8 cellular contexts compared by ENCODE assay signal in the genomic region with DNA sequence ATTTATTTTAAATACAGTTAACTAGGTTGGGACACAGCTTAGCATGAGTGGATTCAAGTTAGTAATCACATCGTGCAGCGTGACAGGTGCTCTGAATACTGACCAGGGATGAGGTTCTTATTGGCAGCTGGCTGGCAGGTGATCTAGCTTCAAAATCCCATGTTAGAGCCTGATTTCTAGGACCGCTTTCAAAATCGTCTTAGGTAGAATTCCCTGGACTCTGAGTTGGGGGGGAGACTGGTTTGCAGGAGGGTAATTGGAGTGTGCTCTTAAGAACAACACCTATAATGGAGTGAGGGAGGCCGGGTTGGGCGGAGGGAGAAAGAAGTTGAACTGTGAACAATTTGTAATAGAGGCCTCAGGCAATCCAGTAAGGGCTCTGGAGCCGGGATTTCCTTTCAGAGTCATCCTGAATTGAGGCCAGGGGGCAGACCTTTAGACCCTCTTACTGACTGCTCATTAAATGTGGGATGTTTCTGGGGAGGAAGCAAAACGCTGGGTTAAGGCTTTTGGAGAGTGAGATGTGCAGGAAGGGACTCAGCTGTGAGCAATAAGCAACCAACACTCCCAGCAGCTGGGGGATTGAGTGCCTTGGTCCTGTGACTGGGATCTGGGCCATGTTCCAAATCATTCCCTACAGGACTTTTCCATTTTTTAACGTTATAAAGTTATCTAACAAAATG. TPM values are rescaled to one million over a fixed set of nuclear protein-coding genes. Genes with fewer than 3 reads are reported as not detected.
DNase-seq lines count a peak whose midpoint lies in the region; ATAC-seq lines count a peak whose summit lies in the region.

No MANE protein-coding gene starts in this region.

- no peaks in the 10 kb centered on the region for H3K9me3 Mint-ChIP-seq in T-helper 1 cell treated with Interleukin-12 subunit alpha and Interleukin-12 subunit beta and Interleukin-4 antibody, amounts not matched to agents 30 μg/mL and 1 μg/mL, for 36 hours
- no peaks in the 10 kb centered on the region for H3K9me3 Mint-ChIP-seq in T-cell

- ATAC-seq in T-cell (replicated peaks in 1 of 4) (no peak), sciatic nerve (no peak), GM21381 (IDR thresholded peaks at IDR 0.05; ENCODE audit: unreplicated experiment) (no peak)

- H3K4me1 ChIP-seq in stomach smooth muscle (ENCODE audit: control insufficient read depth, insufficient read depth, low read length): peaks cover 25% of the 10 kb centered on the region

- H3K9me3 ChIP-seq in stomach smooth muscle (ENCODE audit: control insufficient read depth in 2 of 2, low read length in 2 of 2): no peaks in the 10 kb centered on the region

- H3K4me3 ChIP-seq in stomach smooth muscle (ENCODE audit: low read length in 2 of 2): peak overlapping the region; percentile 87 to 99

- DNase-seq in T-helper 1 cell (no peak), T-cell (no peak), glomerular visceral epithelial cell (ENCODE audit: extremely low spot score) (peak; percentile 1), sciatic nerve (ENCODE audit: low spot score) (no peak)
- DNase-seq in stimulated activated CD4-positive, alpha-beta T cell treated with anti-CD3 and anti-CD28 coated beads, Interleukin-15, amount 100 ng/mL, for 24 hours: no peak

- peak overlapping the region; percentile 82 for H3K27ac Mint-ChIP-seq in T-helper 1 cell treated with Interleukin-12 subunit alpha and Interleukin-12 subunit beta and Interleukin-4 antibody, amounts not matched to agents 30 μg/mL and 1 μg/mL, for 36 hours
- peak overlapping the region; percentile 84 to 93 for H3K27ac Mint-ChIP-seq in T-cell

- peaks cover 9 to 11% of the 10 kb centered on the region in 2 donors for H3K36me3 ChIP-seq in stomach smooth muscle (ENCODE audit: control insufficient read depth in 2 of 2, insufficient read depth in 2 of 2, low read length in 2 of 2)

- intact Hi-C loops in sciatic nerve (cut with DNase I): loop anchor here (5.0 to 10.0 kb wide), 2 partner anchors 161 to 1032 kb away; partner anchors contain the start of gene AMN1

- H3K27me3 ChIP-seq in stomach smooth muscle (ENCODE audit: control insufficient read depth in 1 of 2, insufficient read depth in 2 of 2, low read length in 2 of 2): no peaks in the 10 kb centered on the region

- POLR2A ChIA-PET in T-cell (lab: Charles Lee): interaction anchor here in 1 of 2 donors (1.1 to 1.6 kb wide), 2 partner anchors 1264 to 1266 kb away, joined by 5 to 25 read pairs; partner anchors contain the start of gene ALG10

- CTCF ChIA-PET in T-cell (lab: Charles Lee): interaction anchor here (0.5 to 3.9 kb wide), 21 partner anchors 11 to 1439 kb away, joined by 3 to 84 read pairs (median 5); partner anchors contain the start of genes ALG10 (in 2 of the 2), AMN1 (in 1 of the 2), DNM1L (in 1 of the 2) and ETFBKMT (in 1 of the 2)

- H3K4me3 Mint-ChIP-seq in T-helper 1 cell treated with Interleukin-12 subunit alpha and Interleukin-12 subunit beta and Interleukin-4 antibody, amounts not matched to agents 30 μg/mL and 1 μg/mL, for 36 hours: peak overlapping the region; percentile 84
- peak overlapping the region; percentile 84 to 96 (median 86) for H3K4me3 Mint-ChIP-seq in T-cell

- H3K27me3 Mint-ChIP-seq in T-helper 1 cell treated with Interleukin-12 subunit alpha and Interleukin-12 subunit beta and Interleukin-4 antibody, amounts not matched to agents 30 μg/mL and 1 μg/mL, for 36 hours (ENCODE audit: low read depth): no peaks in the 10 kb centered on the region
- H3K27me3 Mint-ChIP-seq in T-cell: no peaks in the 10 kb centered on the region

- H3K9ac ChIP-seq in stomach smooth muscle (ENCODE audit: low read length in 2 of 2): peak overlapping the region; percentile 73 to 80

- peaks cover 20% of the 10 kb centered on the region for H3K4me1 Mint-ChIP-seq in T-helper 1 cell treated with Interleukin-12 subunit alpha and Interleukin-12 subunit beta and Interleukin-4 antibody, amounts not matched to agents 30 μg/mL and 1 μg/mL, for 36 hours (ENCODE audit: low read depth)
- peaks cover 18 to 28% (median 21%) of the 10 kb centered on the region in 3 donors for H3K4me1 Mint-ChIP-seq in T-cell

- H3K27ac ChIP-seq in stomach smooth muscle (ENCODE audit: low read length): peak overlapping the region; percentile 84

- peaks cover 14% of the 10 kb centered on the region for H3K36me3 Mint-ChIP-seq in T-helper 1 cell treated with Interleukin-12 subunit alpha and Interleukin-12 subunit beta and Interleukin-4 antibody, amounts not matched to agents 30 μg/mL and 1 μg/mL, for 36 hours (ENCODE audit: low read depth)
- peaks cover 15% of the 10 kb centered on the region for H3K36me3 Mint-ChIP-seq in T-cell

RNA-seq across cellular contexts. Expression of gene YARS2, which starts 0.9 kb away (rescaled TPM):
- 10 to 100 TPM; 14.8 to 20.4 (median 18.0) TPM for total RNA-seq in T-cell
- 12.2 TPM for total RNA-seq in sciatic nerve
